Comparison of ENCODE assay signal across 8 cellular contexts in the genomic region with DNA sequence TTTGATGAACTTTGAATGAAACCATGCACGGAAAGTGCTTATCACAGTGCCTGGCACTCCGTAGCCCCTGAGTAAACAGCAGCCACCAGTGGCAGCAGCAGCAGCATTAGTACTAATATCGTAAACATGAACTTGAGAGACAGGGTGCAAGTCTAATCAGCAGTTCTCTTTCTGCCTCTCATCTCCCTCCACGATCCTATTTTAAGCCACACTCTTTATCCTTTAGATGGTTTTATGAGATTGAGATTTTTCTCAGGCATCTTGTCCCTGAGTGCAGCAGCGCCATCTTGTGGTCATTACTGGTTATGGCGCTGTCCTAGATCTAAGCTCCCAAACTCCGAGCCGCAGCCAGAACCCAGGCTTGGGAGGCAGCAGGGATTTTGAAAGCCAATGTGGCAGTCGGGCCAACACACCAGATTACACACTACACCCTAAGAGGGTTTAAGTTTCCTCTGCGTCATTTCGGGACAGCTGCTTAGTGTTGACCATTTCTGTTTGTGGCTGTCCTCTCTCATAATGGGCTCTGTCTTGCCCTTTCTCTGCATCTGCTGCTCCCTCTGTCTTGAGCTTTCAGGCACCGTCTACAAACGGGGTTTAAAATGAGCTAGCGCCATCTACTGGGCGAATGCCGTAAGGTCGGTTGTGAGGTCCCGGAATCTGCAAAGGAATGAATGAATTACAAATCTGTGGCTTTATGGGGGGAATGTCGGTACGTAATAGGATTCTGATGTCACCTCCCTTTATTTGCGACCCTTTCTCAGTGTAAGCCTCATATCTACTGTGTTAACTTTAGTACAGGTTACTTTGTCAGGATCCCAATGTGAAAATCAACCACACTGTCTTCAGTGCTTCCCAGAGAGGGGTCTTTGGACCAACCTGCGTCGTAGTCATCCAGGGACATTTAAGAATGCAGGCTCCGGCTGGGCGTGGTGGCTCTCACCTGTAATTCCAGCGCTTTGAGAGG.
DNase-seq lines count a peak whose midpoint lies in the region; ATAC-seq and TF ChIP-seq lines count a peak whose summit lies in the region.

No MANE protein-coding gene starts in this region.

- TF ChIP-seq CTCF in choroid plexus epithelial cell (conservative IDR thresholded peaks at IDR 0.05; ENCODE audit: low read depth, low read length): peak; percentile 80
- TF ChIP-seq CTCF in kidney epithelial cell (IDR thresholded peaks at IDR 0.05; ENCODE audit: insufficient read depth, low read length, poor library complexity, severe bottlenecking): peak; percentile 82

- H3K36me3 ChIP-seq in kidney epithelial cell (ENCODE audit: control insufficient read depth, insufficient read depth, low read length): no peaks in the 10 kb centered on the region

- ATAC-seq in GM19025 (IDR thresholded peaks at IDR 0.05; ENCODE audit: low read depth, unreplicated experiment) (peak; percentile 73), HG03342 (IDR thresholded peaks at IDR 0.05; ENCODE audit: unreplicated experiment) (peak; percentile 85)

- DNase-seq in AG20443 (ENCODE audit: low spot score) (peak; percentile 91), NCI-H345 (lab: John Stamatoyannopoulos, UW) (peak; percentile 79), choroid plexus epithelial cell (ENCODE audit: low read depth) (peak; percentile 95), kidney epithelial cell (ENCODE audit: low read depth) (peak; percentile 67)
- peak; percentile 75 for DNase-seq in activated CD4-positive, CD25-positive, alpha-beta regulatory T cell treated with anti-CD3 and anti-CD28 coated beads, Interleukin-2, amount 50 U/mL, for 72 hours
- peak; percentile 65 to 68 for DNase-seq in stimulated activated CD4-positive, alpha-beta T cell treated with anti-CD3 and anti-CD28 coated beads, Interleukin-1b, Interleukin-23, amount 100 ng/mL, for 1 hour (ENCODE audit: low read depth in 2 of 2)

- no peaks in the 10 kb centered on the region for H3K27me3 ChIP-seq in kidney epithelial cell (ENCODE audit: control insufficient read depth, insufficient read depth, low read length)

- H3K4me3 ChIP-seq in choroid plexus epithelial cell (ENCODE audit: low read depth, low read length): peak overlapping the region; percentile 52
- H3K4me3 ChIP-seq in kidney epithelial cell (ENCODE audit: low read depth, low read length): peak overlapping the region; percentile 12

Comparison
In these comparisons a context has a peak if more than half of its experiments do, and no peak if none do; other contexts are left out.
1. Peak in every context shown above with its lines: DNase-seq, ATAC-seq and H3K4me3 ChIP-seq.